Comparison of ENCODE assay signal across 9 cellular contexts in the genomic region with DNA sequence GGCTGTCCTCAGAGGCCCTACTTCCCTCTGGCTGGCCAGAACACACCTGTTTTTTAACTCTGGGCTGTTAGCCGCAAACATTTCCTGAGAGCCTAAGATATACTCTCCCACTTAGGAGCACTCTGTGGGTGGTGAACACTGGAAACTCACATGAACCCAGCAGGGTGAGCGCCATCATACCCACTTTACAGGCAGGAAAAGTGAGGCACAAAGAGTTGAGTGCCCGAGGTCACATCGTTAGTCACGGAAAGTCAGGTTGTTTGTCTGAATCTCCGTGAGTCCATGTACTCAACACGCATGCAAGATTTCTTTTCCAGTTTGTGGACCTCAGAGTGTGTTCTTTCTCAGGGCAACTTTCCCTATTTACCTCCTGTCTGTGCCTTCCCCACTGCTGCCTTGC. TPM values are rescaled to one million over a fixed set of nuclear protein-coding genes. Genes with fewer than 3 reads are reported as not detected.
A peak's percentile ranks its signal among the peaks of the same experiment; 100 is the strongest.
DNase-seq lines count a peak whose midpoint lies in the region; ATAC-seq, FAIRE-seq and TF ChIP-seq lines count a peak whose summit lies in the region.
"Had no signal": no experiment of that assay in that cellular context is flagged by ENCODE, and none has a peak within 500 bp of the region (broad histone marks: within the 10 kb centered on the region; RNA-seq: fewer than 3 reads in every experiment).

No MANE protein-coding gene starts in this region.

- H3K9me3 ChIP-seq in stomach = no peaks in the 10 kb centered on the region
- no peaks in the 10 kb centered on the region for H3K9me3 ChIP-seq in pancreas

- TF ChIP-seq CTCF in activated B cell treated with CpG ODN at 0.5 μM for 24 hours (IDR thresholded peaks at IDR 0.05) = no peak
- no peak for TF ChIP-seq CTCF in foreskin keratinocyte (conservative IDR thresholded peaks at IDR 0.05)
- no peak for TF ChIP-seq CTCF in stomach (IDR thresholded peaks at IDR 0.05)
- no peak for TF ChIP-seq CTCF in pancreas (IDR thresholded peaks at IDR 0.05)

- H3K4me3 ChIP-seq in stomach (peak overlapping the region; percentile 64 to 91 (median 78)), pancreas (peak overlapping the region in 1 of 4 donors; percentile 71)

- H3K27ac ChIP-seq in foreskin keratinocyte (peak overlapping the region; percentile 55), stomach (peak overlapping the region; percentile 78 to 96 (median 91)), pancreas (no peak overlapping the region)

- POLR2A ChIA-PET in activated B cell treated with CpG ODN at 0.5 μM for 24 hours (lab: Charles Lee) = interaction anchor here (0.6 to 2.5 kb wide), 5 partner anchors 8 to 168 kb away, joined by 3 to 33 read pairs (median 8); a partner anchor contains a TSS

- no peaks in the 10 kb centered on the region for H3K9me3 Mint-ChIP-seq in activated B cell treated with CpG ODN at 0.5 μM for 24 hours

- intact Hi-C loops in activated B cell treated with CpG ODN at 0.5 μM for 24 hours (cut with micrococcal nuclease) = no loop called here
- intact Hi-C loops in stomach (cut with DNase I; ENCODE audit: low total_unique reads) = no loop called here
- intact Hi-C loops in pancreas (cut with DNase I) = no loop called here

- WGBS in stomach, 5 donors = 77 to 90% (median 85%) methylated on average over 5 to 7 of the region's 7 CpGs
- WGBS in pancreas, 2 donors = 90 to 93% methylated on average over 7 of the region's 7 CpGs

- H3K27me3 ChIP-seq in foreskin keratinocyte (no peaks in the 10 kb centered on the region), stomach (no peaks in the 10 kb centered on the region), pancreas (no peaks in the 10 kb centered on the region)

- H3K27me3 Mint-ChIP-seq in activated B cell treated with CpG ODN at 0.5 μM for 24 hours = no peaks in the 10 kb centered on the region

- H3K4me1 ChIP-seq in foreskin keratinocyte (peaks cover 5% of the 10 kb centered on the region), stomach (peaks cover 26 to 41% (median 39%) of the 10 kb centered on the region in 4 donors), pancreas (peaks cover 0 to 11% (median 10%) of the 10 kb centered on the region in 3 donors)

- no peak for ATAC-seq in activated B cell treated with CpG ODN at 0.5 μM for 24 hours (ENCODE audit: low read depth)
- no peak for ATAC-seq in foreskin keratinocyte
- ATAC-seq in pancreas = no peak

- H3K4me1 Mint-ChIP-seq in activated B cell treated with CpG ODN at 0.5 μM for 24 hours = peaks cover 41% of the 10 kb centered on the region

- CTCF ChIA-PET in activated B cell treated with CpG ODN at 0.5 μM for 24 hours (lab: Charles Lee) = no interaction called here

- DNase-seq in activated CD4-positive, alpha-beta T cell treated with anti-CD3 and anti-CD28 coated beads for 48 hours = peak; percentile 28
- no peak for DNase-seq in activated CD4-positive, alpha-beta T cell treated with anti-CD3 and anti-CD28 coated beads, Interleukin-2, amount 50 U/mL, for 1 hour
- DNase-seq in activated B cell treated with CpG ODN at 0.5 μM for 24 hours (no peak), foreskin keratinocyte (no peak), stomach (no peak), NCI-H2081 treated with DMSO at 0.1 percent for 48 hours (lab: John Stamatoyannopoulos, UW) (no peak), H54 (ENCODE audit: insufficient read length, low spot score) (no peak), pancreas (no peak)

- peak overlapping the region; percentile 88 for H3K4me3 Mint-ChIP-seq in activated B cell treated with CpG ODN at 0.5 μM for 24 hours

- no peak for TF ChIP-seq EP300 in stomach (IDR thresholded peaks at IDR 0.05)

- FAIRE-seq in H54 (lab: Jason Lieb, UNC) = no peak
- FAIRE-seq in pancreas (lab: Jason Lieb, UNC) = no peak
- FAIRE-seq: frontal cortex had no signal

- peaks cover 29 to 48% (median 46%) of the 10 kb centered on the region in 4 donors for H3K36me3 ChIP-seq in stomach
- H3K36me3 ChIP-seq in pancreas = peaks cover 0 to 11% (median 4%) of the 10 kb centered on the region in 3 donors

- TF ChIP-seq POLR2A in stomach (IDR thresholded peaks at IDR 0.05) (no peak), H54 (IDR thresholded peaks at IDR 0.05; ENCODE audit: low read depth, low read length) (no peak)

- peaks cover 40% of the 10 kb centered on the region for H3K36me3 Mint-ChIP-seq in activated B cell treated with CpG ODN at 0.5 μM for 24 hours (ENCODE audit: low read depth)

- H3K27ac Mint-ChIP-seq in activated B cell treated with CpG ODN at 0.5 μM for 24 hours = peak overlapping the region; percentile 89

RNA-seq across cellular contexts. Expression of a gene that starts 1.9 kb away (rescaled TPM):
- total RNA-seq in activated B cell treated with CpG ODN at 0.5 μM for 24 hours (29.5 and 29.6 TPM in 2 replicates), foreskin keratinocyte (77.0 and 82.9 TPM in 2 replicates), stomach (10 to 100 TPM in 3 of 5 donors, 1 to 10 TPM in 2; 2.9 to 97.0 (median 22.3) TPM), pancreas (10 to 100 TPM in 1 of 6 donors, 1 to 10 TPM in 5; 5.6 to 11.2 (median 6.9) TPM)
- polyA plus RNA-seq in foreskin keratinocyte (92.0 and 93.8 TPM in 2 replicates), stomach (10 to 100 TPM; 14.6 to 31.5 (median 24.6) TPM), pancreas (1 to 10 TPM; 7.2 to 7.7 TPM)

RNA-seq across cellular contexts. Expression of a gene that starts 43.0 kb away (rescaled TPM):
- total RNA-seq in activated B cell treated with CpG ODN at 0.5 μM for 24 hours (31.7 and 35.5 TPM in 2 replicates), foreskin keratinocyte (76.5 and 82.0 TPM in 2 replicates), stomach (100 to 1,000 TPM in 3 of 5 donors, 10 to 100 TPM in 2; 46.3 to 149 (median 105) TPM), pancreas (10 to 100 TPM in 5 of 6 donors, 1 to 10 TPM in 1; 9.1 to 20.3 (median 11.4) TPM)
- polyA plus RNA-seq in foreskin keratinocyte (23.4 and 26.1 TPM in 2 replicates), stomach (10 to 100 TPM; 14.1 to 17.1 (median 14.3) TPM), pancreas (10 to 100 TPM; 13.7 to 15.3 TPM)

Comparison
In these comparisons a context has a peak if more than half of its experiments do, and no peak if none do; other contexts are left out.
1. H3K27ac ChIP-seq: peak in foreskin keratinocyte (single experiment) and stomach (5 of 5); none in pancreas (0 of 4).